Comparison of ENCODE assay signal across 8 cellular contexts in the genomic region with DNA sequence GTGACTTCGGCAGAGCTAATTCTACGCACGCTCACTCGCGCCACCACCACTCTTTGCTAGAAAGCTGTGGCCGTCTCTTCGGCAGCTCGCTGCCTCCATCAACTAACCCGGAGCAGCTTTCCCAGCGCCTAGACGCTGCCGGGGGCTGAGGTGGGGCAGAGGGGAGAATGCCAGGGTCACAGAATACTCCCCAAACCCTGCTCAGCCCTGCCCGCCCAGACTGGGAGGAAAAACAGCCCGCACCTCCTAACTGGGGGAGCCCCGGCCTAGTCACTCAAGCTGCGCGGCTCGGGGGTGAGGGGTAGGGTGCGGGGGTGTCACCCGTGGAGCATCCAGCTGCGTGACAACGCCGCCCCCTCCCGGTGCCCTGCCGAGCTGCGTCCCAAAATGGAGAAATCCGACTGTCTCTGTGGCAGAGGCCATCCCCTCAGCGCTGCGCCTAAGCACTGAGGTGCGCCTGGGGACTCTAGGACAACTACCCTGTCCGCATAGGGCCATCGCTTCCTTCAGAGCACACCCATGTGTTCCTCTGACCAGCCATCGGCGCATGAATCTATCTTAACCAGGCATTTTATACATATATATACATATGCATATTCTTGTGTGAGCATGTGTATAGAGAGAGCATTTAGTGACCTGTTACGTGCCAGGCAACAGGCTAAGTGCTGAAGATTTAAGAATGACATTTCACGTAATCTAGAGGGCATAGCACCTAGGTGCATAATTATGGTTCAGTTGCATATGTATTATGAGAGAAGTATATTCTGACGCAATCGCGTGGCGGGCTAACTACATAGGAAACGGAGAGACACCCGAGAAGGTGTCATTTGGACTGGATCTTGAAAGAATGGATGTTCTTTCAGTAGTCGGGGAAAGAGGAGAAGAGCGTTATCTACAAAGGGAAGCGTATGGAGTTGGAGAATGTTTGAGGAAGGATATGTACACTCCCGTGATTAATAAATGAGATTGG. TPM values are rescaled to one million over a fixed set of nuclear protein-coding genes. Genes with fewer than 3 reads are reported as not detected.
DNase-seq lines count a peak whose midpoint lies in the region; ATAC-seq and TF ChIP-seq lines count a peak whose summit lies in the region.

No MANE protein-coding gene starts in this region.

- intact Hi-C loops in uterus (cut with DNase I; ENCODE audit: low total_unique reads) = no loop called here

- peaks cover 8% of the 10 kb centered on the region for H3K36me3 ChIP-seq in right atrium auricular region
- no peaks in the 10 kb centered on the region for H3K36me3 ChIP-seq in rectal smooth muscle tissue (ENCODE audit: control insufficient read depth, insufficient read depth, low read length)
- no peaks in the 10 kb centered on the region for H3K36me3 ChIP-seq in uterus

- H3K27me3 Mint-ChIP-seq in T-helper 17 cell = peaks cover 26% of the 10 kb centered on the region

- ATAC-seq in GM21737 (IDR thresholded peaks at IDR 0.05; ENCODE audit: unreplicated experiment) = peak; percentile 42
- peak; percentile 72 for ATAC-seq in T-helper 17 cell

- peak overlapping the region; percentile 71 for H3K9ac ChIP-seq in rectal smooth muscle tissue (ENCODE audit: low read length)

- TF ChIP-seq POLR2A in uterus (IDR thresholded peaks at IDR 0.05) = no peak

- H3K27me3 ChIP-seq in right atrium auricular region = no peaks in the 10 kb centered on the region
- H3K27me3 ChIP-seq in rectal smooth muscle tissue (ENCODE audit: control insufficient read depth, insufficient read depth, low read length) = no peaks in the 10 kb centered on the region
- no peaks in the 10 kb centered on the region for H3K27me3 ChIP-seq in uterus

- peak overlapping the region; percentile 85 for H3K27ac Mint-ChIP-seq in T-helper 17 cell

- H3K4me3 ChIP-seq in right atrium auricular region (peak overlapping the region; percentile 86 to 95), rectal smooth muscle tissue (ENCODE audit: low read length) (peak overlapping the region; percentile 96), uterus (peak overlapping the region; percentile 85 to 90)

- H3K4me3 Mint-ChIP-seq in T-helper 17 cell = peak overlapping the region; percentile 95

- TF ChIP-seq CTCF in right atrium auricular region (IDR thresholded peaks at IDR 0.05) = peak; percentile 77 to 88
- peak; percentile 73 to 86 (median 82) for TF ChIP-seq CTCF in uterus (IDR thresholded peaks at IDR 0.05)

- H3K27ac ChIP-seq in right atrium auricular region = peak overlapping the region; percentile 98 to 99
- peak overlapping the region; percentile 96 for H3K27ac ChIP-seq in rectal smooth muscle tissue (ENCODE audit: low read depth, low read length)
- peak overlapping the region; percentile 96 to 98 for H3K27ac ChIP-seq in uterus

- peaks cover 3% of the 10 kb centered on the region for H3K36me3 Mint-ChIP-seq in T-helper 17 cell (ENCODE audit: low read depth)

- peaks cover 19% of the 10 kb centered on the region for H3K4me1 Mint-ChIP-seq in T-helper 17 cell

- peak; percentile 72 for DNase-seq in DMS153 treated with DMSO at 0.1 percent for 48 hours (lab: John Stamatoyannopoulos, UW; ENCODE audit: unreplicated experiment)
- DNase-seq in KG1 (lab: John Stamatoyannopoulos, UW) = peak; percentile 26
- peak; percentile 48 to 79 (median 58) for DNase-seq in T-helper 17 cell
- peak; percentile 30 for DNase-seq in amniotic stem cell (lab: John Stamatoyannopoulos, UW)
- DNase-seq in right atrium auricular region (ENCODE audit: low spot score) = peak; percentile 91
- DNase-seq in uterus = peak; percentile 86 to 90

- no peaks in the 10 kb centered on the region for H3K9me3 ChIP-seq in T-helper 17 cell (ENCODE audit: control insufficient read depth, low read length, poor library complexity, severe bottlenecking)
- H3K9me3 ChIP-seq in right atrium auricular region = no peaks in the 10 kb centered on the region
- H3K9me3 ChIP-seq in uterus = no peaks in the 10 kb centered on the region

- H3K4me1 ChIP-seq in right atrium auricular region (peaks cover 0 to 8% of the 10 kb centered on the region in 2 donors), rectal smooth muscle tissue (ENCODE audit: control insufficient read depth, insufficient read depth, low read length) (peaks cover 9% of the 10 kb centered on the region), uterus (no peaks in the 10 kb centered on the region)

RNA-seq across cellular contexts. Expression of a gene that starts 1.5 kb away (rescaled TPM):
- total RNA-seq in T-helper 17 cell (1 to 10 TPM; 5.8 to 6.2 TPM), right atrium auricular region (10 to 100 TPM; 21.1 to 22.0 TPM), uterus (10 to 100 TPM in 3 of 4 donors, 1 to 10 TPM in 1; 7.9 to 74.9 (median 23.3) TPM)

Comparison
In these comparisons a context has a peak if more than half of its experiments do, and no peak if none do; other contexts are left out.
1. Peak in every context shown above with its lines: DNase-seq, ATAC-seq, H3K4me3 ChIP-seq and H3K27ac ChIP-seq.
2. DNase-seq: peak in every context shown above with its lines; median percentile 91 in right atrium auricular region; 88 in uterus; 72 in DMS153 treated with DMSO at 0.1 percent for 48 hours; 58 in T-helper 17 cell; 30 in amniotic stem cell; 26 in KG1.